In the genomic region with DNA sequence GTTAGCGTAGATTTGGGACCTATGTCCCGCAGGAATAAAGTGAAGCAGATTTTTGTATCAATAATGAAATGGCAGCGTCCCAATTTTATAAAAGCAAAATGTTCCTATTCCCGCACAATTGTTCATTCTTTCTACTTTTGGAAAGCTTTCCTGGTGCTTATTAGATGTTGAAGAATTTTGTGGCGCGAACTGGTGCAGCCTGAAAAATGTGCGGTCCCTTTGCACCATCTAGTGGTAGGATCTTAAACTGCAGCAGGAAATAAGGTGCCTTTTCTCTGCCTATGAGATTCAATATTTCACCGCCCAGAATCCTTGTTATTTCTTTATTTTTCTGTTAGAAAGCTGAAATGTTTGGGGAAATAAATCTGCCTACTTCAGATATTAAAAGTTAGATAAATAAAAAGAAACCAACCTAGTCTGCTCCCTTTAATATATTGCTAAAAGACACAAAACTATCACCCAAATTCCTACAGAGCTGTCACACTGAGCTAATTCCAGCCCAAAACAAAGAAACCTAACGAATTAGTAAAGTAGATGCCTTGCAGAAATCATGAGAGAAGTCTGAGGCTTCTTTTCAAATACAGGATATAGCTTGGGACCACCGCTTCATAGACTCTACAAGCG, we compare ENCODE assay signal across 8 cellular contexts.
A peak's percentile ranks its signal among the peaks of the same experiment; 100 is the strongest.
DNase-seq lines count a peak whose midpoint lies in the region; ATAC-seq and TF ChIP-seq lines count a peak whose summit lies in the region.

No MANE protein-coding gene starts in this region.

- no peak overlapping the region for H3K27ac ChIP-seq in Peyer's patch
- no peak overlapping the region for H3K27ac ChIP-seq in smooth muscle cell (ENCODE audit: low read depth)

- no peaks in the 10 kb centered on the region for H4K20me1 ChIP-seq in smooth muscle cell (ENCODE audit: low read depth)

- H3K36me3 ChIP-seq in Peyer's patch (no peaks in the 10 kb centered on the region), smooth muscle cell (ENCODE audit: low read depth) (no peaks in the 10 kb centered on the region)

- H3K79me2 ChIP-seq in smooth muscle cell (ENCODE audit: low read depth) = no peaks in the 10 kb centered on the region

- no peaks in the 10 kb centered on the region for H3K4me1 ChIP-seq in Peyer's patch
- no peaks in the 10 kb centered on the region for H3K4me1 ChIP-seq in smooth muscle cell (ENCODE audit: low read depth)

- no peak overlapping the region for H2AFZ ChIP-seq in smooth muscle cell (ENCODE audit: low read depth)

- TF ChIP-seq CTCF in Peyer's patch (IDR thresholded peaks at IDR 0.05) (peak; percentile 85 to 99 (median 96)), astrocyte of the spinal cord (IDR thresholded peaks at IDR 0.05; ENCODE audit: low read depth, low read length) (peak; percentile 87), smooth muscle cell (IDR thresholded peaks at IDR 0.05; ENCODE audit: borderline replicate concordance, insufficient read depth, poor library complexity, severe bottlenecking) (peak; percentile 98)

- no peak for TF ChIP-seq POLR2A in Peyer's patch (IDR thresholded peaks at IDR 0.05)

- no peak for ATAC-seq in GM19023 (IDR thresholded peaks at IDR 0.05; ENCODE audit: unreplicated experiment)
- no peak for ATAC-seq in HG03521 (IDR thresholded peaks at IDR 0.05; ENCODE audit: unreplicated experiment)

- 40% methylated on average over 11 of the region's 11 CpGs for WGBS in smooth muscle cell (ENCODE audit: low lambda C conversion rate)

- no peaks in the 10 kb centered on the region for H3F3A ChIP-seq in smooth muscle cell (ENCODE audit: low read depth)

- H3K4me3 ChIP-seq in Jurkat, Clone E6-1 (ENCODE audit: low read length) = no peak overlapping the region
- no peak overlapping the region for H3K4me3 ChIP-seq in Peyer's patch
- no peak overlapping the region for H3K4me3 ChIP-seq in astrocyte of the spinal cord (ENCODE audit: low read depth, low read length)
- H3K4me3 ChIP-seq in smooth muscle cell = no peak overlapping the region

- peak; percentile 79 for DNase-seq in DMS53 (lab: John Stamatoyannopoulos, UW)
- DNase-seq in Jurkat, Clone E6-1 (ENCODE audit: low read depth, low spot score) = peak; percentile 67
- peak in 2 of 3 donors; percentile 32 to 87 for DNase-seq in Peyer's patch
- peak; percentile 68 for DNase-seq in astrocyte of the spinal cord (ENCODE audit: low read depth, low spot score)
- DNase-seq in hepatic stellate cell (ENCODE audit: low spot score) = peak; percentile 55
- no peak for DNase-seq in smooth muscle cell (lab: John Stamatoyannopoulos, UW; ENCODE audit: unreplicated experiment)

- in situ Hi-C loops in astrocyte of the spinal cord (cut with HindIII; ENCODE audit: low sequenced_read_pairs) = no loop called here

- no peaks in the 10 kb centered on the region for H3K9me3 ChIP-seq in Peyer's patch
- H3K9me3 ChIP-seq in smooth muscle cell (replicated peaks; ENCODE audit: low read depth) = no peaks in the 10 kb centered on the region

- no peak overlapping the region for H3K9ac ChIP-seq in smooth muscle cell (ENCODE audit: low read depth)

- no peak overlapping the region for H3K4me2 ChIP-seq in smooth muscle cell

- H3K27me3 ChIP-seq in Peyer's patch (no peaks in the 10 kb centered on the region), smooth muscle cell (ENCODE audit: low read depth) (no peaks in the 10 kb centered on the region)
